In the genomic region with DNA sequence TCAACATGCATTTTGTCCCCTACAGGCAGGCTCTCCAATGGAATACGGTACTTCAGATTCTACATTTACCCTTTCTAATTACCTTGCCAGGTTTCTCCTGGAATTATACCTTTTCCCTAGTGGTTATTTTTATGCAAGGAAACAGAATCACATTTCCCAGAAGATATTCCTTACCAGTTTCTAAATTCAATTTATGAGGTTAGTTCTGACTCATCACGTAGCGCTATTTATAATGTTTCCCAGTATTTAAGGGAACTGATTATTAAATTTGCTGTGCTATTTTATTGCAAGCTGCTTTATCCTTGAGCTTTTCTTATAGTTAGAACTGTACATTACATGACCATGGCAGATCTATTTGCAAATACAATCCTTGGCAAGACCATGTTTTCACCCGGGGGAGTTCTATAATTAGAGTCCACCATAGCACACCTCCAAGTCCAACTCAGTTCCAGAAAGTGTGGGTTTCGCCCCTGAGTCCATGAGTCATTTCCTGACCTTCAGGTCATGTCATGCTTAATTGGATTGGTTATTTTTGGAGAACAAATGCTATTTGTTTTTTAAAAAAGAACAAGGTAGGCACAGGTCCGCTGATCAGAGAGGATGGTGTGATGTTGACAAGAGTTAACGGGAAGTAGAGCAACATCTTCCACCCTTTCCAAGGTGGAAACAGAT, we compare ENCODE assay signal across 9 cellular contexts.
DNase-seq lines count a peak whose midpoint lies in the region; ATAC-seq and TF ChIP-seq lines count a peak whose summit lies in the region.
"Had no signal": no experiment of that assay in that cellular context is flagged by ENCODE, and none has a peak within 500 bp of the region (broad histone marks: within the 10 kb centered on the region; RNA-seq: fewer than 3 reads in every experiment).

No MANE protein-coding gene starts in this region.

- TF ChIP-seq CTCF in astrocyte of the spinal cord (IDR thresholded peaks at IDR 0.05; ENCODE audit: low read depth, low read length) (no peak), smooth muscle cell (IDR thresholded peaks at IDR 0.05; ENCODE audit: borderline replicate concordance, insufficient read depth, poor library complexity, severe bottlenecking) (no peak)

- ATAC-seq in GM19023 (IDR thresholded peaks at IDR 0.05; ENCODE audit: unreplicated experiment) (peak; percentile 70), HG02981 (IDR thresholded peaks at IDR 0.05; ENCODE audit: unreplicated experiment) (peak; percentile 84)

- WGBS in smooth muscle cell (ENCODE audit: low lambda C conversion rate), result 83% methylated on average over 7 of the region's 7 CpGs

- no peaks in the 10 kb centered on the region for H3K27me3 ChIP-seq in smooth muscle cell (ENCODE audit: low read depth)
- H3K27me3 ChIP-seq: neutrophil had no signal

- H3K9ac ChIP-seq in smooth muscle cell (ENCODE audit: low read depth), result no peak overlapping the region

- no peaks in the 10 kb centered on the region for H4K20me1 ChIP-seq in smooth muscle cell (ENCODE audit: low read depth)

- peak overlapping the region; percentile 11 for H3K4me2 ChIP-seq in smooth muscle cell

- DNase-seq in astrocyte of the spinal cord (ENCODE audit: low read depth, low spot score) (peak; percentile 43), smooth muscle cell (lab: John Stamatoyannopoulos, UW; ENCODE audit: unreplicated experiment) (no peak), germinal center (ENCODE audit: low spot score) (no peak), mucosa of gallbladder (ENCODE audit: low spot score) (no peak), NCI-H1436 (lab: John Stamatoyannopoulos, UW) (no peak), hepatic stellate cell (ENCODE audit: low spot score) (no peak)

- H3K36me3 ChIP-seq in smooth muscle cell (ENCODE audit: low read depth), result no peaks in the 10 kb centered on the region
- H3K36me3 ChIP-seq: neutrophil had no signal

- H3K79me2 ChIP-seq in smooth muscle cell (ENCODE audit: low read depth), result no peaks in the 10 kb centered on the region

- no peak overlapping the region for H3K27ac ChIP-seq in smooth muscle cell (ENCODE audit: low read depth)
- H3K27ac ChIP-seq: neutrophil had no signal

- H2AFZ ChIP-seq in smooth muscle cell (ENCODE audit: low read depth), result no peak overlapping the region

- peaks cover 5% of the 10 kb centered on the region for H3F3A ChIP-seq in smooth muscle cell (ENCODE audit: low read depth)

- in situ Hi-C loops in astrocyte of the spinal cord (cut with HindIII; ENCODE audit: low sequenced_read_pairs), result no loop called here

- H3K4me3 ChIP-seq in astrocyte of the spinal cord (ENCODE audit: low read depth, low read length) (no peak overlapping the region), smooth muscle cell (no peak overlapping the region)

- H3K4me1 ChIP-seq in smooth muscle cell (ENCODE audit: low read depth), result no peaks in the 10 kb centered on the region

- no peaks in the 10 kb centered on the region for H3K9me3 ChIP-seq in smooth muscle cell (replicated peaks; ENCODE audit: low read depth)
- H3K9me3 ChIP-seq: neutrophil had no signal
